8 cellular contexts compared by ENCODE assay signal in genomic region chr15:68431792-68432401, GRCh38. TPM values are rescaled to one million over a fixed set of nuclear protein-coding genes. Genes with fewer than 3 reads are reported as not detected.
DNase-seq lines count a peak whose midpoint lies in the region; ATAC-seq, FAIRE-seq and TF ChIP-seq lines count a peak whose summit lies in the region.

Gene ITGA11, minus strand, starts transcription at chr15:68432163. Its CDS starts 97 bp downstream, at chr15:68432066.

- peak; percentile 39 for DNase-seq in GM06990 (ENCODE audit: extremely low read depth, insufficient read length)
- DNase-seq in NCI-H1105 (lab: John Stamatoyannopoulos, UW), result peak; percentile 77
- DNase-seq in astrocyte (ENCODE audit: low read depth), result peak; percentile 55
- no peak for DNase-seq in smooth muscle cell (lab: John Stamatoyannopoulos, UW; ENCODE audit: unreplicated experiment)
- DNase-seq in stimulated activated naive CD4-positive, alpha-beta T cell treated with Interleukin-2 at 50 U/mL for 16 hours (lab: John Stamatoyannopoulos, UW), result no peak

- H3K36me3 ChIP-seq in GM06990 (ENCODE audit: control insufficient read depth, insufficient read depth, low read length) (no peaks in the 10 kb centered on the region), astrocyte (ENCODE audit: insufficient read depth, low read length) (no peaks in the 10 kb centered on the region), smooth muscle cell (ENCODE audit: low read depth) (no peaks in the 10 kb centered on the region)

- H3K27ac ChIP-seq in astrocyte (ENCODE audit: low read depth, low read length) (peak within 1 kb of the TSS; percentile 66), smooth muscle cell (ENCODE audit: low read depth) (peak within 1 kb of the TSS; percentile 65)

- peaks cover 35% of the 10 kb centered on the region for H4K20me1 ChIP-seq in astrocyte (ENCODE audit: insufficient read depth, low read length)
- H4K20me1 ChIP-seq in smooth muscle cell (ENCODE audit: low read depth), result peaks cover 6% of the 10 kb centered on the region

- no peaks in the 10 kb centered on the region for H3K9me3 ChIP-seq in astrocyte (ENCODE audit: insufficient read depth, low read depth, low read length)
- no peaks in the 10 kb centered on the region for H3K9me3 ChIP-seq in iPS-18c (ENCODE audit: control insufficient read depth, insufficient read depth, low read length)
- H3K9me3 ChIP-seq in smooth muscle cell (replicated peaks; ENCODE audit: low read depth), result no peaks in the 10 kb centered on the region

- peaks cover 45% of the 10 kb centered on the region for H3K4me1 Mint-ChIP-seq in astrocyte (ENCODE audit: low read depth, unreplicated experiment)

- TF ChIP-seq CTCF in GM06990 (IDR thresholded peaks at IDR 0.05; ENCODE audit: insufficient read depth, low read length, poor library complexity, severe bottlenecking), result no peak
- no peak for TF ChIP-seq CTCF in astrocyte (IDR thresholded peaks at IDR 0.05; ENCODE audit: insufficient read depth, low read depth, low read length)
- no peak for TF ChIP-seq CTCF in smooth muscle cell (IDR thresholded peaks at IDR 0.05; ENCODE audit: borderline replicate concordance, insufficient read depth, poor library complexity, severe bottlenecking)

- H3K79me2 ChIP-seq in astrocyte (ENCODE audit: insufficient read depth, low read length) (peaks cover 51% of the 10 kb centered on the region), smooth muscle cell (ENCODE audit: low read depth) (peaks cover 48% of the 10 kb centered on the region)

- FAIRE-seq in astrocyte (lab: Jason Lieb, UNC), result no peak

- H3K9me3 Mint-ChIP-seq in astrocyte (ENCODE audit: unreplicated experiment), result peaks cover 2% of the 10 kb centered on the region

- H3K4me1 ChIP-seq in astrocyte (ENCODE audit: insufficient read depth, low read length) (peaks cover 41% of the 10 kb centered on the region), smooth muscle cell (ENCODE audit: low read depth) (peaks cover 16% of the 10 kb centered on the region)

- peaks cover 4% of the 10 kb centered on the region for H3K27me3 ChIP-seq in GM06990 (replicated peaks; ENCODE audit: control insufficient read depth, insufficient read depth, low read length)
- H3K27me3 ChIP-seq in astrocyte (ENCODE audit: insufficient read depth, low read length), result peaks cover 24% of the 10 kb centered on the region
- peaks cover 8% of the 10 kb centered on the region for H3K27me3 ChIP-seq in smooth muscle cell (ENCODE audit: low read depth)

- H3K9ac ChIP-seq in astrocyte (ENCODE audit: low read length) (peak within 1 kb of the TSS; percentile 93), smooth muscle cell (ENCODE audit: low read depth) (peak within 1 kb of the TSS; percentile 83)

- WGBS in smooth muscle cell (ENCODE audit: low lambda C conversion rate), result 2% methylated on average over 39 of the region's 49 CpGs

- H3K4me2 ChIP-seq in astrocyte (ENCODE audit: low read length) (peak within 1 kb of the TSS; percentile 95), smooth muscle cell (peak within 1 kb of the TSS; percentile 95)

- peaks cover 18% of the 10 kb centered on the region for H3K36me3 Mint-ChIP-seq in astrocyte (ENCODE audit: low read depth, unreplicated experiment)

- peak within 1 kb of the TSS; percentile 88 for H3K4me3 Mint-ChIP-seq in astrocyte (ENCODE audit: unreplicated experiment)

- peak within 1 kb of the TSS; percentile 73 for H2AFZ ChIP-seq in astrocyte (ENCODE audit: low read depth, low read length)
- H2AFZ ChIP-seq in smooth muscle cell (ENCODE audit: low read depth), result peak within 1 kb of the TSS; percentile 39

- H3K27ac Mint-ChIP-seq in astrocyte (ENCODE audit: unreplicated experiment), result no peak within 1 kb of the TSS

- no peak for ATAC-seq in HG02763 (IDR thresholded peaks at IDR 0.05; ENCODE audit: unreplicated experiment)
- ATAC-seq in GM19351 (IDR thresholded peaks at IDR 0.05; ENCODE audit: unreplicated experiment), result no peak

- H3K27me3 Mint-ChIP-seq in astrocyte (ENCODE audit: low read depth, unreplicated experiment), result peaks cover 32% of the 10 kb centered on the region

- peaks cover 16% of the 10 kb centered on the region for H3F3A ChIP-seq in smooth muscle cell (ENCODE audit: low read depth)

- H3K4me3 ChIP-seq in GM06990 (replicated peaks; ENCODE audit: low read depth, low read length) (no peak within 1 kb of the TSS), astrocyte (ENCODE audit: insufficient read depth, low read depth, low read length) (peak within 1 kb of the TSS; percentile 82), iPS-18c (ENCODE audit: insufficient read depth, low read depth, low read length) (peak within 1 kb of the TSS; percentile 59), smooth muscle cell (peak within 1 kb of the TSS; percentile 71)

RNA-seq across cellular contexts. Expression of gene ITGA11, which starts in this region (rescaled TPM):
- 193 and 369 TPM in 2 replicates for total RNA-seq in astrocyte
- 85.9 and 87.8 TPM in 2 replicates for total RNA-seq in smooth muscle cell
- 89.4 and 133 TPM in 2 replicates for polyA plus RNA-seq in smooth muscle cell

Comparison
In these comparisons a context has a peak if more than half of its experiments do, and no peak if none do; other contexts are left out.
1. DNase-seq: peak in GM06990 (single experiment), NCI-H1105 (single experiment) and astrocyte (single experiment); none in smooth muscle cell (single experiment) and stimulated activated naive CD4-positive, alpha-beta T cell treated with Interleukin-2 at 50 U/mL for 16 hours (single experiment).